ENCODE assay signal across 21 cellular contexts in the genomic region with DNA sequence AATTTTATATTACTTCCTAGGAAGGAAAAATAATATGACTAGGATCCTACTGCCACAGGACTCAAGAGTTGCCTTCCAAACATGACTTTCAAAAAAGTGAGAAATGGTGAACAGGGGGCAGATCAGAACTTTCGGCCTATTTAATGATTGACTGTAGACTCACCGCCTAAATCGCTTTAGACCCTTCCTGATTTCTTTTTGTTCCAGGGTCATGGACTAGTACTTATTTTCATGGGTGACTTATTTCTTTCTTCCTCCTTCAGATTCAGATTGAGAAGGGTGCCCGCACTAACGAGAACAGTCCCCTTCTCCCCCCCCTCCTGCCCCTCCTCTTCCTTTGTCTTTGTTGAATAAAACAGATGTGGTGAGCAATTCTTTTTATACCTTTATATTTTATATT. TPM values are rescaled to one million over a fixed set of nuclear protein-coding genes. Genes with fewer than 3 reads are reported as not detected.
DNase-seq lines count a peak whose midpoint lies in the region; ATAC-seq, FAIRE-seq and TF ChIP-seq lines count a peak whose summit lies in the region.
"Had no signal": no experiment of that assay in that cellular context is flagged by ENCODE, and none has a peak within 500 bp of the region (broad histone marks: within the 10 kb centered on the region; RNA-seq: fewer than 3 reads in every experiment).

No MANE protein-coding gene starts in this region.

- no CpG with 5 or more reads among the region's 5 CpGs for WGBS in H9 (ENCODE audit: extremely low coverage, insufficient read length, low lambda C conversion rate)

- H4K5ac ChIP-seq in H9 (ENCODE audit: insufficient read length, low read depth, low read length): no peak overlapping the region

- H2AFZ ChIP-seq in H9 (ENCODE audit: low read length): no peak overlapping the region
- H2AFZ ChIP-seq: GM23338 had no signal

- no peaks in the 10 kb centered on the region for H3K36me3 ChIP-seq in kidney (ENCODE audit: control insufficient read depth in 1 of 2, insufficient read depth in 2 of 2, low read length in 2 of 2)
- H3K36me3 ChIP-seq: BLaER1 had no signal

- H3K23me2 ChIP-seq in H9 (ENCODE audit: insufficient read length, low read depth, low read length, poor library complexity, severe bottlenecking): no peaks in the 10 kb centered on the region

- H3K4me2 ChIP-seq in H9 (ENCODE audit: insufficient read depth, insufficient read length, low read length): no peak overlapping the region
- H3K4me2 ChIP-seq: BLaER1, GM23338 had no signal

- H3K9me3 Mint-ChIP-seq in nephron (no peaks in the 10 kb centered on the region), H9 (no peaks in the 10 kb centered on the region)
- H3K9me3 Mint-ChIP-seq in activated CD8-positive, alpha-beta memory T cell treated with anti-CD3 and anti-CD28 coated beads, Interleukin-2, amount 10 ng/mL, durations not matched to agents 7 days and 5 days (ENCODE audit: low read depth): no peaks in the 10 kb centered on the region
- H3K9me3 Mint-ChIP-seq: GM23338, HFFc6 had no signal

- DNase-seq in NCI-H69 (lab: John Stamatoyannopoulos, UW): peak; percentile 61
- no peak for DNase-seq in kidney
- DNase-seq in retina: peak; percentile 47
- no peak for DNase-seq in H9
- no peak for DNase-seq in activated CD8-positive, alpha-beta memory T cell treated with anti-CD3 and anti-CD28 coated beads, Interleukin-2, amount 10 ng/mL, durations not matched to agents 7 days and 5 days
- no peak for DNase-seq in sciatic nerve (ENCODE audit: low spot score)
- DNase-seq in hippocampal formation (lab: John Stamatoyannopoulos, UW): no peak
- DNase-seq: 8988T; Calu3; CD4-positive, alpha-beta memory T cell; DMS79 treated with DMSO at 0.1 percent for 48 hours; GF-D8; HFFc6 had no signal

- H3K4me3 Mint-ChIP-seq in nephron (no peak overlapping the region), H9 (no peak overlapping the region)
- no peak overlapping the region for H3K4me3 Mint-ChIP-seq in activated CD8-positive, alpha-beta memory T cell treated with anti-CD3 and anti-CD28 coated beads, Interleukin-2, amount 10 ng/mL, durations not matched to agents 7 days and 5 days
- H3K4me3 Mint-ChIP-seq: CD14-positive monocyte; CD4-positive, alpha-beta memory T cell; GM23338; HFFc6 had no signal

- H3K9ac ChIP-seq in kidney (ENCODE audit: low read length in 2 of 2): no peak overlapping the region
- no peak overlapping the region for H3K9ac ChIP-seq in H9 (ENCODE audit: extremely low read depth, insufficient read length, low read length)
- H3K9ac ChIP-seq: BLaER1 had no signal

- H3K36me3 Mint-ChIP-seq in nephron (ENCODE audit: low read depth): no peaks in the 10 kb centered on the region
- no peaks in the 10 kb centered on the region for H3K36me3 Mint-ChIP-seq in H9 (ENCODE audit: insufficient read depth in 1 of 3, low read depth in 3 of 3)
- H3K36me3 Mint-ChIP-seq in activated CD8-positive, alpha-beta memory T cell treated with anti-CD3 and anti-CD28 coated beads, Interleukin-2, amount 10 ng/mL, durations not matched to agents 7 days and 5 days: no peaks in the 10 kb centered on the region
- H3K36me3 Mint-ChIP-seq: CD14-positive monocyte; CD4-positive, alpha-beta memory T cell had no signal

- no peaks in the 10 kb centered on the region for H3K79me2 ChIP-seq in H9 (ENCODE audit: insufficient read depth, low read length)

- H2AK5ac ChIP-seq in H9 (ENCODE audit: insufficient read length, low read length): no peak overlapping the region

- no peak overlapping the region for H2BK5ac ChIP-seq in H9 (ENCODE audit: insufficient read length, low read length)

- no peak overlapping the region for H2BK20ac ChIP-seq in H9 (ENCODE audit: low read depth, low read length, poor library complexity, severe bottlenecking)

- H3K4me1 Mint-ChIP-seq in nephron: peaks cover 9% of the 10 kb centered on the region
- peaks cover 3 to 8% of the 10 kb centered on the region in 2 experiments; a peak in 3 of 4 replicates for H3K4me1 Mint-ChIP-seq in H9
- no peaks in the 10 kb centered on the region for H3K4me1 Mint-ChIP-seq in activated CD8-positive, alpha-beta memory T cell treated with anti-CD3 and anti-CD28 coated beads, Interleukin-2, amount 10 ng/mL, durations not matched to agents 7 days and 5 days
- H3K4me1 Mint-ChIP-seq: CD4-positive, alpha-beta memory T cell had no signal

- no peak overlapping the region for H3K4me3 ChIP-seq in kidney (ENCODE audit: low read length in 2 of 2)
- H3K4me3 ChIP-seq: BLaER1, GM23338 had no signal

- H3K18ac ChIP-seq in H9 (ENCODE audit: insufficient read length, low read depth, low read length): no peak overlapping the region

- H4K20me1 ChIP-seq in H9 (ENCODE audit: control insufficient read depth, insufficient read depth, insufficient read length): no peaks in the 10 kb centered on the region
- H4K20me1 ChIP-seq: BLaER1 had no signal

- FAIRE-seq in kidney (lab: Jason Lieb, UNC): peak; percentile 53
- FAIRE-seq: H54 had no signal

- no peak overlapping the region for H3K23ac ChIP-seq in H9 (ENCODE audit: insufficient read length, low read depth, low read length)

- no peak overlapping the region for H2BK120ac ChIP-seq in H9 (ENCODE audit: low read depth, low read length, poor library complexity, severe bottlenecking)

- H3K27me3 Mint-ChIP-seq in nephron (ENCODE audit: low read depth): peaks cover under 1% of the 10 kb centered on the region
- H3K27me3 Mint-ChIP-seq in H9 (ENCODE audit: low read depth): peaks cover 1% of the 10 kb centered on the region; the same call in 1 of the 2 replicates
- H3K27me3 Mint-ChIP-seq in activated CD8-positive, alpha-beta memory T cell treated with anti-CD3 and anti-CD28 coated beads, Interleukin-2, amount 10 ng/mL, durations not matched to agents 7 days and 5 days: peaks cover 31% of the 10 kb centered on the region

- peaks cover 0 to 4% of the 10 kb centered on the region in 2 donors for H3K4me1 ChIP-seq in kidney (ENCODE audit: control insufficient read depth in 1 of 2, insufficient read depth in 1 of 2, low read depth in 1 of 2, low read length in 2 of 2)
- no peaks in the 10 kb centered on the region for H3K4me1 ChIP-seq in H9 (ENCODE audit: insufficient read depth, low read length)

- H2BK15ac ChIP-seq in H9 (ENCODE audit: low read depth, low read length): no peak overlapping the region

- H4K91ac ChIP-seq in H9 (ENCODE audit: insufficient read length, low read depth, low read length): no peak overlapping the region

- ATAC-seq in activated CD8-positive, alpha-beta memory T cell treated with anti-CD3 and anti-CD28 coated beads, Interleukin-2, amount 10 ng/mL, durations not matched to agents 7 days and 5 days: no peak
- no peak for ATAC-seq in sciatic nerve
- ATAC-seq: GM23338, HCT116 had no signal

- CTCF ChIA-PET in activated CD8-positive, alpha-beta memory T cell treated with anti-CD3 and anti-CD28 coated beads, Interleukin-2, amount 10 ng/mL, durations not matched to agents 7 days and 5 days (lab: Charles Lee): no interaction called here

- H3K27me3 ChIP-seq in H9 (ENCODE audit: insufficient read depth, low read length): no peaks in the 10 kb centered on the region
- H3K27me3 ChIP-seq: BLaER1 had no signal

- peak overlapping the region; percentile 5 to 82 (median 42) for H3K27ac Mint-ChIP-seq in nephron
- H3K27ac Mint-ChIP-seq in H9: no peak overlapping the region
- H3K27ac Mint-ChIP-seq in activated CD8-positive, alpha-beta memory T cell treated with anti-CD3 and anti-CD28 coated beads, Interleukin-2, amount 10 ng/mL, durations not matched to agents 7 days and 5 days: no peak overlapping the region
- H3K27ac Mint-ChIP-seq: CD14-positive monocyte; CD4-positive, alpha-beta memory T cell; GM23338; HFFc6 had no signal

- TF ChIP-seq CTCF in kidney (IDR thresholded peaks at IDR 0.05; ENCODE audit: borderline replicate concordance, extremely low read depth, insufficient read depth) (no peak), nephron (IDR thresholded peaks at IDR 0.05; ENCODE audit: unreplicated experiment in 3 of 3) (no peak), H9 (conservative IDR thresholded peaks at IDR 0.05) (no peak)

- no peak overlapping the region for H3K27ac ChIP-seq in kidney (ENCODE audit: low read depth in 2 of 2, low read length in 2 of 2)
- no peak overlapping the region for H3K27ac ChIP-seq in H9 (ENCODE audit: insufficient read length, low read depth, low read length)
- H3K27ac ChIP-seq: BLaER1 had no signal

- intact Hi-C loops in kidney (cut with DNase I): no loop called here
- intact Hi-C loops in sciatic nerve (cut with DNase I): no loop called here

- H3K14ac ChIP-seq in H9 (ENCODE audit: insufficient read depth, low read length): no peak overlapping the region

- H3K79me1 ChIP-seq in H9 (ENCODE audit: insufficient read depth, low read depth, low read length, poor library complexity, severe bottlenecking): no peaks in the 10 kb centered on the region

- H4K8ac ChIP-seq in H9 (replicated peaks; ENCODE audit: insufficient read length, low read depth, low read length): no peak overlapping the region

- H3T11ph ChIP-seq in H9 (ENCODE audit: low read length): no peak overlapping the region

- H3K4ac ChIP-seq in H9 (ENCODE audit: low read depth, low read length): no peak overlapping the region

- no peak overlapping the region for H3K56ac ChIP-seq in H9 (ENCODE audit: insufficient read length, low read depth, low read length)

- no peaks in the 10 kb centered on the region for H3K9me3 ChIP-seq in kidney (ENCODE audit: control insufficient read depth in 1 of 2, low read length in 2 of 2)
- no peaks in the 10 kb centered on the region for H3K9me3 ChIP-seq in H9 (ENCODE audit: control insufficient read depth, low read depth, low read length)
- H3K9me3 ChIP-seq: BLaER1 had no signal

- no peak overlapping the region for H2BK12ac ChIP-seq in H9 (ENCODE audit: insufficient read length, low read depth, low read length)

RNA-seq across cellular contexts. Expression of gene KLHL8, which starts 48.0 kb away (rescaled TPM):
- 14.6 TPM for total RNA-seq in kidney
- polyA plus RNA-seq in kidney (ENCODE audit: insufficient read depth, low read depth, low replicate concordance): 5.9 TPM
- 6.8 and 7.5 TPM in 2 replicates for total RNA-seq in H9 (2021)
- total RNA-seq in activated CD8-positive, alpha-beta memory T cell treated with anti-CD3 and anti-CD28 coated beads, Interleukin-2, amount 10 ng/mL, durations not matched to agents 7 days and 5 days: 10 to 100 TPM; 11.0 to 12.0 TPM
- total RNA-seq in sciatic nerve: 18.2 TPM

RNA-seq across cellular contexts. Expression of gene HSD17B13, which starts 54.3 kb away (rescaled TPM):
- not detected for total RNA-seq in kidney
- polyA plus RNA-seq in kidney (ENCODE audit: insufficient read depth, low read depth, low replicate concordance): not detected
- not detected in 2 replicates for total RNA-seq in H9 (2021)
- under 1 TPM; 0.09 to 0.29 TPM for total RNA-seq in activated CD8-positive, alpha-beta memory T cell treated with anti-CD3 and anti-CD28 coated beads, Interleukin-2, amount 10 ng/mL, durations not matched to agents 7 days and 5 days
- 1.4 TPM for total RNA-seq in sciatic nerve
- total RNA-seq: A673, Calu3, GM23338, HFFc6, HT-29 had no signal

Comparison
In these comparisons a context has a peak if more than half of its experiments do, and no peak if none do; other contexts are left out.
1. DNase-seq: peak in NCI-H69 (single experiment) and retina (single experiment); none in kidney (single experiment), H9 (single experiment), activated CD8-positive, alpha-beta memory T cell treated with anti-CD3 and anti-CD28 coated beads, Interleukin-2, amount 10 ng/mL, durations not matched to agents 7 days and 5 days (single experiment), sciatic nerve (single experiment) and hippocampal formation (0 of 2).
2. H3K27ac Mint-ChIP-seq: peak in nephron (3 of 3); none in H9 (0 of 3) and activated CD8-positive, alpha-beta memory T cell treated with anti-CD3 and anti-CD28 coated beads, Interleukin-2, amount 10 ng/mL, durations not matched to agents 7 days and 5 days (single experiment).